ENCODE assay signal across 8 cellular contexts in genomic region chr17:59838196-59838911, GRCh38.
A peak's percentile ranks its signal among the peaks of the same experiment; 100 is the strongest.
DNase-seq lines count a peak whose midpoint lies in the region; ATAC-seq and TF ChIP-seq lines count a peak whose summit lies in the region.

No MANE protein-coding gene starts in this region.

- peaks cover 9% of the 10 kb centered on the region for H3K27me3 ChIP-seq in Loucy (ENCODE audit: insufficient read depth, low read length, poor library complexity, severe bottlenecking)

- no peaks in the 10 kb centered on the region for H3K9me3 ChIP-seq in Loucy (ENCODE audit: insufficient read depth, low read depth, low read length)

- peak; percentile 65 for DNase-seq in stimulated activated CD8-positive, alpha-beta memory T cell treated with anti-CD3 and anti-CD28 coated beads, Interleukin-4, amount 100 ng/mL, for 48 hours
- DNase-seq in iPS-NIHi7 (ENCODE audit: extremely low spot score) = no peak
- DNase-seq in NCI-H2081 treated with DMSO at 0.1 percent for 48 hours (lab: John Stamatoyannopoulos, UW) = no peak

- H3K27ac ChIP-seq in C4-2B = peak overlapping the region; percentile 98

- ATAC-seq in GM19328 (IDR thresholded peaks at IDR 0.05; ENCODE audit: unreplicated experiment) = no peak

- H3K27ac Mint-ChIP-seq in activated naive CD8-positive, alpha-beta T cell = peak overlapping the region; percentile 100

- no peaks in the 10 kb centered on the region for H3K9me3 Mint-ChIP-seq in activated naive CD8-positive, alpha-beta T cell (ENCODE audit: low read depth)

- peaks cover 45% of the 10 kb centered on the region for H3K79me2 ChIP-seq in Loucy (ENCODE audit: insufficient read depth, low read length)

- H3K4me3 Mint-ChIP-seq in activated naive CD8-positive, alpha-beta T cell = peak overlapping the region; percentile 100

- H3K4me1 Mint-ChIP-seq in activated naive CD8-positive, alpha-beta T cell (ENCODE audit: low read depth) = peaks cover 35% of the 10 kb centered on the region

- H3K27me3 Mint-ChIP-seq in activated naive CD8-positive, alpha-beta T cell = no peaks in the 10 kb centered on the region

- peak overlapping the region; percentile 85 for H3K4me2 ChIP-seq in Loucy (ENCODE audit: low read depth, low read length, poor library complexity, severe bottlenecking)

- H3K9me2 ChIP-seq in Loucy (replicated peaks; ENCODE audit: low read depth, low read length) = no peaks in the 10 kb centered on the region

- H3K9ac ChIP-seq in Loucy (ENCODE audit: low read depth, low read length, poor library complexity, severe bottlenecking) = peak overlapping the region; percentile 99

- H3F3A ChIP-seq in Loucy (ENCODE audit: low read depth) = 0 out of 2 replicates have a peak, but pooled peaks cover 3% of the 10 kb centered on the region

- no peak for TF ChIP-seq CTCF in C4-2B (conservative IDR thresholded peaks at IDR 0.05)
- TF ChIP-seq CTCF in Loucy (conservative IDR thresholded peaks at IDR 0.05; ENCODE audit: low read length) = no peak

- H3K36me3 Mint-ChIP-seq in activated naive CD8-positive, alpha-beta T cell = peaks cover 45% of the 10 kb centered on the region

- H3K36me3 ChIP-seq in Loucy (ENCODE audit: insufficient read depth, low read length) = peaks cover 22% of the 10 kb centered on the region

- H2AFZ ChIP-seq in Loucy (ENCODE audit: low read length) = no peak overlapping the region

- H3K4me1 ChIP-seq in Loucy (ENCODE audit: insufficient read depth, low read length, poor library complexity, severe bottlenecking) = peaks cover 35% of the 10 kb centered on the region

- H3K4me3 ChIP-seq in Loucy (ENCODE audit: low read length, poor library complexity, severe bottlenecking) (peak overlapping the region; percentile 99), iPS-11a (ENCODE audit: low read depth, low read length) (peak overlapping the region; percentile 99)

- peaks cover 28% of the 10 kb centered on the region for H4K20me1 ChIP-seq in Loucy (ENCODE audit: insufficient read depth, low read length, poor library complexity, severe bottlenecking)
